23 cellular contexts compared by ENCODE assay signal in genomic region chr4:5474756-5475155, GRCh38.
DNase-seq lines count a peak whose midpoint lies in the region; FAIRE-seq and TF ChIP-seq lines count a peak whose summit lies in the region.
"Had no signal": no experiment of that assay in that cellular context is flagged by ENCODE, and none has a peak within 500 bp of the region (broad histone marks: within the 10 kb centered on the region; RNA-seq: fewer than 3 reads in every experiment).

No MANE protein-coding gene starts in this region.

- no peaks in the 10 kb centered on the region for H3K36me3 ChIP-seq in astrocyte (ENCODE audit: insufficient read depth, low read length)
- H3K36me3 ChIP-seq in hepatocyte (replicated peaks; ENCODE audit: insufficient read depth, low read depth): no peaks in the 10 kb centered on the region
- H3K36me3 ChIP-seq: colonic mucosa had no signal

- TF ChIP-seq CTCF in astrocyte (IDR thresholded peaks at IDR 0.05; ENCODE audit: insufficient read depth, low read depth, low read length) (no peak), hepatocyte (IDR thresholded peaks at IDR 0.05; ENCODE audit: poor library complexity) (no peak)

- intact Hi-C loops in activated naive CD4-positive, alpha-beta T cell treated with anti-CD3 and anti-CD28 coated beads for 36 hours (cut with micrococcal nuclease): no loop called here

- H3K27ac ChIP-seq in astrocyte (ENCODE audit: low read depth, low read length): no peak overlapping the region
- no peak overlapping the region for H3K27ac ChIP-seq in hepatocyte
- H3K27ac ChIP-seq: colonic mucosa had no signal

- H3K4me2 ChIP-seq in astrocyte (ENCODE audit: low read length): no peak overlapping the region
- H3K4me2 ChIP-seq in hepatocyte: no peak overlapping the region
- H3K4me2 ChIP-seq: GM23338, SK-N-SH had no signal

- H3K4me3 Mint-ChIP-seq in astrocyte (ENCODE audit: unreplicated experiment): no peak overlapping the region
- no peak overlapping the region for H3K4me3 Mint-ChIP-seq in activated naive CD4-positive, alpha-beta T cell treated with anti-CD3 and anti-CD28 coated beads for 36 hours
- H3K4me3 Mint-ChIP-seq: activated CD8-positive, alpha-beta T cell treated with anti-CD3 and anti-CD28 coated beads, Interleukin-2, amount 10 ng/mL, durations not matched to agents 7 days and 5 days; activated T-cell treated with anti-CD3 and anti-CD28 coated beads, Interleukin-2, amount 50 U/mL, for 24 hours; CD4-positive, CD25-positive, alpha-beta regulatory T cell; GM23338; T-helper 2 cell treated with Interferon-gamma antibody and Interleukin-4, amounts not matched to agents 5 μg/mL and 100 μg/mL, for 36 hours had no signal

- no peaks in the 10 kb centered on the region for H4K20me1 ChIP-seq in astrocyte (ENCODE audit: insufficient read depth, low read length)
- no peaks in the 10 kb centered on the region for H4K20me1 ChIP-seq in hepatocyte (ENCODE audit: insufficient read depth, poor library complexity, severe bottlenecking)

- no peak for FAIRE-seq in astrocyte (lab: Jason Lieb, UNC)
- FAIRE-seq: endometrium, GM12892, islet of Langerhans had no signal

- H3K4me3 ChIP-seq in astrocyte (ENCODE audit: insufficient read depth, low read depth, low read length): no peak overlapping the region
- H3K4me3 ChIP-seq in hepatocyte: no peak overlapping the region
- H3K4me3 ChIP-seq: colonic mucosa, GM23338 had no signal

- H2AFZ ChIP-seq in astrocyte (ENCODE audit: low read depth, low read length): no peak overlapping the region
- H2AFZ ChIP-seq in hepatocyte: no peak overlapping the region
- H2AFZ ChIP-seq: GM23338 had no signal

- no peaks in the 10 kb centered on the region for H3K27me3 Mint-ChIP-seq in astrocyte (ENCODE audit: low read depth, unreplicated experiment)
- H3K27me3 Mint-ChIP-seq in activated naive CD4-positive, alpha-beta T cell treated with anti-CD3 and anti-CD28 coated beads for 36 hours (ENCODE audit: low read depth): no peaks in the 10 kb centered on the region
- H3K27me3 Mint-ChIP-seq: activated T-cell treated with anti-CD3 and anti-CD28 coated beads, Interleukin-2, amount 50 U/mL, for 24 hours; naive B cell had no signal

- peaks cover 4% of the 10 kb centered on the region for H3K9me3 Mint-ChIP-seq in astrocyte (ENCODE audit: unreplicated experiment)
- H3K9me3 Mint-ChIP-seq in activated naive CD4-positive, alpha-beta T cell treated with anti-CD3 and anti-CD28 coated beads for 36 hours: peaks cover 2% of the 10 kb centered on the region
- H3K9me3 Mint-ChIP-seq: GM23338, naive B cell had no signal

- 87% methylated on average over 9 of the region's 9 CpGs for WGBS in hepatocyte (ENCODE audit: low lambda C conversion rate, missing lambda C conversion rate)

- no peak overlapping the region for H3K27ac Mint-ChIP-seq in astrocyte (ENCODE audit: unreplicated experiment)
- H3K27ac Mint-ChIP-seq in activated naive CD4-positive, alpha-beta T cell treated with anti-CD3 and anti-CD28 coated beads for 36 hours: no peak overlapping the region
- H3K27ac Mint-ChIP-seq: activated CD8-positive, alpha-beta T cell treated with anti-CD3 and anti-CD28 coated beads, Interleukin-2, amount 10 ng/mL, durations not matched to agents 7 days and 5 days; activated T-cell treated with anti-CD3 and anti-CD28 coated beads, Interleukin-2, amount 50 U/mL, for 24 hours; CD4-positive, CD25-positive, alpha-beta regulatory T cell; GM23338; naive B cell; T-helper 2 cell treated with Interferon-gamma antibody and Interleukin-4, amounts not matched to agents 5 μg/mL and 100 μg/mL, for 36 hours had no signal

- DNase-seq in ACHN (peak; percentile 42), HK-2 (ENCODE audit: unreplicated experiment) (peak; percentile 20), astrocyte (ENCODE audit: low read depth) (peak; percentile 63), hepatocyte (ENCODE audit: low spot score) (peak; percentile 26), activated gamma-delta T cell treated with Interleukin-2 at 50 U/mL for 16 hours (no peak), T-helper 1 cell (no peak), ecto neural progenitor cell (ENCODE audit: low spot score) (no peak)
- DNase-seq in activated naive CD4-positive, alpha-beta T cell treated with anti-CD3 and anti-CD28 coated beads for 36 hours: no peak
- DNase-seq: activated CD8-positive, alpha-beta T cell treated with anti-CD3 and anti-CD28 coated beads, Interleukin-2, amount 10 ng/mL, durations not matched to agents 7 days and 5 days; activated naive CD4-positive, alpha-beta T cell treated with Interleukin-2 at 50 U/mL for 16 hours; activated T-cell treated with anti-CD3 and anti-CD28 coated beads, Interleukin-2, amount 50 U/mL, for 24 hours; anterior cingulate cortex; CD4-positive, CD25-positive, alpha-beta regulatory T cell; colonic mucosa; DMS 273 treated with DMSO at 0.1 percent for 48 hours; naive B cell; NCI-H1694 treated with DMSO at 0.1 percent for 48 hours; SK-N-SH had no signal

- CTCF ChIA-PET in activated naive CD4-positive, alpha-beta T cell treated with anti-CD3 and anti-CD28 coated beads for 36 hours (lab: Charles Lee): no interaction called here

- H3K4me1 Mint-ChIP-seq in astrocyte (ENCODE audit: low read depth, unreplicated experiment): peaks cover 5% of the 10 kb centered on the region
- no peaks in the 10 kb centered on the region for H3K4me1 Mint-ChIP-seq in activated naive CD4-positive, alpha-beta T cell treated with anti-CD3 and anti-CD28 coated beads for 36 hours (ENCODE audit: low read depth)
- H3K4me1 Mint-ChIP-seq: CD4-positive, CD25-positive, alpha-beta regulatory T cell had no signal

- H3K27me3 ChIP-seq in astrocyte (ENCODE audit: insufficient read depth, low read length) (no peaks in the 10 kb centered on the region), hepatocyte (no peaks in the 10 kb centered on the region)
- H3K27me3 ChIP-seq: colonic mucosa had no signal

- H3K79me2 ChIP-seq in astrocyte (ENCODE audit: insufficient read depth, low read length) (no peaks in the 10 kb centered on the region), hepatocyte (no peaks in the 10 kb centered on the region)

- no peaks in the 10 kb centered on the region for H3K9me3 ChIP-seq in astrocyte (ENCODE audit: insufficient read depth, low read depth, low read length)
- H3K9me3 ChIP-seq in hepatocyte (ENCODE audit: low read depth): no peaks in the 10 kb centered on the region
- H3K9me3 ChIP-seq: colonic mucosa, SK-N-SH had no signal

- no peak overlapping the region for H3K9ac ChIP-seq in astrocyte (ENCODE audit: low read length)
- H3K9ac ChIP-seq: SK-N-SH had no signal

- peaks cover 2% of the 10 kb centered on the region for H3K36me3 Mint-ChIP-seq in astrocyte (ENCODE audit: low read depth, unreplicated experiment)
- H3K36me3 Mint-ChIP-seq in activated naive CD4-positive, alpha-beta T cell treated with anti-CD3 and anti-CD28 coated beads for 36 hours (ENCODE audit: low read depth): no peaks in the 10 kb centered on the region
- H3K36me3 Mint-ChIP-seq: CD4-positive, CD25-positive, alpha-beta regulatory T cell; naive B cell had no signal

- no peaks in the 10 kb centered on the region for H3K9me2 ChIP-seq in hepatocyte (replicated peaks; ENCODE audit: insufficient read depth)
- H3K9me2 ChIP-seq: SK-N-SH had no signal

- no peaks in the 10 kb centered on the region for H3K4me1 ChIP-seq in astrocyte (ENCODE audit: insufficient read depth, low read length)
- no peaks in the 10 kb centered on the region for H3K4me1 ChIP-seq in hepatocyte (ENCODE audit: insufficient read depth)
- H3K4me1 ChIP-seq: colonic mucosa had no signal

- in situ Hi-C loops in ACHN (cut with HindIII; ENCODE audit: low pct_ligation_motif_present, low pct_unique_long_range_greater_than_20kb, low sequenced_read_pairs): no loop called here

Comparison
In these comparisons a context has a peak if more than half of its experiments do, and no peak if none do; other contexts are left out.
1. DNase-seq: peak in ACHN (single experiment), HK-2 (single experiment), astrocyte (single experiment) and hepatocyte (single experiment); none in activated gamma-delta T cell treated with Interleukin-2 at 50 U/mL for 16 hours (single experiment), activated naive CD4-positive, alpha-beta T cell treated with anti-CD3 and anti-CD28 coated beads for 36 hours (single experiment), T-helper 1 cell (0 of 5) and ecto neural progenitor cell (single experiment).